Comparison of ENCODE assay signal across 1 cellular context in genomic region chr18:58124475-58124874, GRCh38.
TF ChIP-seq lines count a peak whose summit lies in the region.

No MANE protein-coding gene starts in this region.

TF ChIP-seq in WTC11, 78 proteins besides CTCF, POLR2A, EP300 and RAD21 (continued from another document):
- TF ChIP-seq, protein P1, sequence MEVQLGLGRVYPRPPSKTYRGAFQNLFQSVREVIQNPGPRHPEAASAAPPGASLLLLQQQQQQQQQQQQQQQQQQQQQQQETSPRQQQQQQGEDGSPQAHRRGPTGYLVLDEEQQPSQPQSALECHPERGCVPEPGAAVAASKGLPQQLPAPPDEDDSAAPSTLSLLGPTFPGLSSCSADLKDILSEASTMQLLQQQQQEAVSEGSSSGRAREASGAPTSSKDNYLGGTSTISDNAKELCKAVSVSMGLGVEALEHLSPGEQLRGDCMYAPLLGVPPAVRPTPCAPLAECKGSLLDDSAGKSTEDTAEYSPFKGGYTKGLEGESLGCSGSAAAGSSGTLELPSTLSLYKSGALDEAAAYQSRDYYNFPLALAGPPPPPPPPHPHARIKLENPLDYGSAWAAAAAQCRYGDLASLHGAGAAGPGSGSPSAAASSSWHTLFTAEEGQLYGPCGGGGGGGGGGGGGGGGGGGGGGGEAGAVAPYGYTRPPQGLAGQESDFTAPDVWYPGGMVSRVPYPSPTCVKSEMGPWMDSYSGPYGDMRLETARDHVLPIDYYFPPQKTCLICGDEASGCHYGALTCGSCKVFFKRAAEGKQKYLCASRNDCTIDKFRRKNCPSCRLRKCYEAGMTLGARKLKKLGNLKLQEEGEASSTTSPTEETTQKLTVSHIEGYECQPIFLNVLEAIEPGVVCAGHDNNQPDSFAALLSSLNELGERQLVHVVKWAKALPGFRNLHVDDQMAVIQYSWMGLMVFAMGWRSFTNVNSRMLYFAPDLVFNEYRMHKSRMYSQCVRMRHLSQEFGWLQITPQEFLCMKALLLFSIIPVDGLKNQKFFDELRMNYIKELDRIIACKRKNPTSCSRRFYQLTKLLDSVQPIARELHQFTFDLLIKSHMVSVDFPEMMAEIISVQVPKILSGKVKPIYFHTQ (CRISPR knock-in tag; IDR thresholded peaks at IDR 0.05) = no peak
- no peak for TF ChIP-seq GABPB1 (CRISPR knock-in tag; IDR thresholded peaks at IDR 0.05)
- no peak for TF ChIP-seq NR1H2 (CRISPR knock-in tag; IDR thresholded peaks at IDR 0.05)
- no peak for TF ChIP-seq HMGXB4 (CRISPR knock-in tag; IDR thresholded peaks at IDR 0.05)
- no peak for TF ChIP-seq E2F1 (CRISPR knock-in tag; IDR thresholded peaks at IDR 0.05)
- TF ChIP-seq PRRX2 (CRISPR knock-in tag; IDR thresholded peaks at IDR 0.05) = no peak
- no peak for TF ChIP-seq AFF4 (CRISPR knock-in tag; IDR thresholded peaks at IDR 0.05; ENCODE audit: borderline replicate concordance)
- TF ChIP-seq ZNF532 (CRISPR knock-in tag; IDR thresholded peaks at IDR 0.05; ENCODE audit: borderline replicate concordance) = no peak
- TF ChIP-seq, protein P2, sequence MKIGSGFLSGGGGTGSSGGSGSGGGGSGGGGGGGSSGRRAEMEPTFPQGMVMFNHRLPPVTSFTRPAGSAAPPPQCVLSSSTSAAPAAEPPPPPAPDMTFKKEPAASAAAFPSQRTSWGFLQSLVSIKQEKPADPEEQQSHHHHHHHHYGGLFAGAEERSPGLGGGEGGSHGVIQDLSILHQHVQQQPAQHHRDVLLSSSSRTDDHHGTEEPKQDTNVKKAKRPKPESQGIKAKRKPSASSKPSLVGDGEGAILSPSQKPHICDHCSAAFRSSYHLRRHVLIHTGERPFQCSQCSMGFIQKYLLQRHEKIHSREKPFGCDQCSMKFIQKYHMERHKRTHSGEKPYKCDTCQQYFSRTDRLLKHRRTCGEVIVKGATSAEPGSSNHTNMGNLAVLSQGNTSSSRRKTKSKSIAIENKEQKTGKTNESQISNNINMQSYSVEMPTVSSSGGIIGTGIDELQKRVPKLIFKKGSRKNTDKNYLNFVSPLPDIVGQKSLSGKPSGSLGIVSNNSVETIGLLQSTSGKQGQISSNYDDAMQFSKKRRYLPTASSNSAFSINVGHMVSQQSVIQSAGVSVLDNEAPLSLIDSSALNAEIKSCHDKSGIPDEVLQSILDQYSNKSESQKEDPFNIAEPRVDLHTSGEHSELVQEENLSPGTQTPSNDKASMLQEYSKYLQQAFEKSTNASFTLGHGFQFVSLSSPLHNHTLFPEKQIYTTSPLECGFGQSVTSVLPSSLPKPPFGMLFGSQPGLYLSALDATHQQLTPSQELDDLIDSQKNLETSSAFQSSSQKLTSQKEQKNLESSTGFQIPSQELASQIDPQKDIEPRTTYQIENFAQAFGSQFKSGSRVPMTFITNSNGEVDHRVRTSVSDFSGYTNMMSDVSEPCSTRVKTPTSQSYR (CRISPR knock-in tag; IDR thresholded peaks at IDR 0.05) = no peak
- TF ChIP-seq ESRRA (CRISPR knock-in tag; IDR thresholded peaks at IDR 0.05; ENCODE audit: borderline replicate concordance) = no peak
- TF ChIP-seq, protein P3, sequence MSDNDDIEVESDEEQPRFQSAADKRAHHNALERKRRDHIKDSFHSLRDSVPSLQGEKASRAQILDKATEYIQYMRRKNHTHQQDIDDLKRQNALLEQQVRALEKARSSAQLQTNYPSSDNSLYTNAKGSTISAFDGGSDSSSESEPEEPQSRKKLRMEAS (CRISPR knock-in tag; IDR thresholded peaks at IDR 0.05) = no peak
- TF ChIP-seq CREM (CRISPR knock-in tag; IDR thresholded peaks at IDR 0.05) = no peak
